ENCODE assay signal across 9 cellular contexts in the genomic region with DNA sequence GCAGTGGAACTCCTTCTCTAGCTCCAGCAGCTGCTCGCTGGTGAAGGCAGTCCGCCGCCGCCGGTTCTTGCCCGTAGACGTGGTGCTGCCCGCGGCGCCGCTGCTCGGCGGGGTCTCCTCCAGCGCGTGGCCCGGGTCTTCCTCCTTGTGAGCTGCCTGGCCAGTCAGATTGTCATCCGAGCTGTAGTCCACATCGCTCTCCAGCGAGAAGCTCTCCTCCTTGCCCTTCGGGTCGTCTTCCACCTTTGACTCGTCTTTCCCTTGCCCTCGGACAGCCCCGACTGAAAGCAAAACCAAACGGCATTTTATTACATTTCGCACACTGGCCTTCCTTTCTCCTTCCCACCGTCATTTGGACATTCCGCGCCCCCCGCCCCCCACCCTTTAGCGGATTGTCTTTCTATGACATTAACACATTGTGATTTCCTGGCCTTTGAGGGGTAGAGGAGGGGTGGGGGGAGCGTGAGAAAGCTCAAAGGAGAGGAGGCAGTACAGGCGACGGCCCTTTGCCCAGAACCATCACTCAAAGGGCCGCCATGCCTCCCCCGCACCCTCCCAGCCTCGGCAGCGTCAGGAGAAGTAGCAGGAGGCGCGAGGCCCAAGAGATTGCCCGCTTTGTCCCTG. TPM values are rescaled to one million over a fixed set of nuclear protein-coding genes. Genes with fewer than 3 reads are reported as not detected.
DNase-seq lines count a peak whose midpoint lies in the region; ATAC-seq and TF ChIP-seq lines count a peak whose summit lies in the region.
"Had no signal": no experiment of that assay in that cellular context is flagged by ENCODE, and none has a peak within 500 bp of the region (broad histone marks: within the 10 kb centered on the region; RNA-seq: fewer than 3 reads in every experiment).

No MANE protein-coding gene starts in this region.

- H3K36me3 ChIP-seq in stomach (no peaks in the 10 kb centered on the region), MG63 (no peaks in the 10 kb centered on the region)

- peaks cover 42 to 75% (median 57%) of the 10 kb centered on the region in 4 donors for H3K4me1 ChIP-seq in stomach

- no peak for TF ChIP-seq EP300 in stomach (IDR thresholded peaks at IDR 0.05)

- H3K9me3 ChIP-seq in stomach (peaks cover 0 to 4% (median 0%) of the 10 kb centered on the region in 4 donors), MG63 (no peaks in the 10 kb centered on the region)

- no peaks in the 10 kb centered on the region for H3K4me1 Mint-ChIP-seq in activated T-helper 17 cell treated with anti-CD3 and anti-CD28 coated beads, Interleukin-2, amount 50 U/mL, for 72 hours

- TF ChIP-seq CTCF in stomach (IDR thresholded peaks at IDR 0.05), result no peak
- no peak for TF ChIP-seq CTCF in dorsolateral prefrontal cortex (IDR thresholded peaks at IDR 0.05 in 54 of 56, conservative IDR thresholded peaks at IDR 0.05 in 2 of 56; ENCODE audit: low read depth in 1 of 56, partially characterized antibody in 56 of 56)

- H3K9me3 Mint-ChIP-seq in activated T-helper 17 cell treated with anti-CD3 and anti-CD28 coated beads, Interleukin-2, amount 50 U/mL, for 72 hours, result no peaks in the 10 kb centered on the region
- H3K9me3 Mint-ChIP-seq: activated naive CD4-positive, alpha-beta T cell treated with anti-CD3 and anti-CD28 coated beads, Interleukin-2, amount 50 U/mL, for 24 hours had no signal

- H3K27ac Mint-ChIP-seq in activated T-helper 17 cell treated with anti-CD3 and anti-CD28 coated beads, Interleukin-2, amount 50 U/mL, for 72 hours, result no peak overlapping the region
- H3K27ac Mint-ChIP-seq: activated naive CD4-positive, alpha-beta T cell treated with anti-CD3 and anti-CD28 coated beads, Interleukin-2, amount 50 U/mL, for 24 hours had no signal

- intact Hi-C loops in stomach (cut with DNase I; ENCODE audit: low total_unique reads), result loop anchor here (5.0 kb wide), 1 partner anchor 389 kb away; no protein-coding TSS in a partner anchor
- intact Hi-C loops in dorsolateral prefrontal cortex (cut with DNase I), result no loop called here

- H3K27me3 Mint-ChIP-seq in activated T-helper 17 cell treated with anti-CD3 and anti-CD28 coated beads, Interleukin-2, amount 50 U/mL, for 72 hours, result peaks cover 57% of the 10 kb centered on the region

- peaks cover 68 to 100% (median 99%) of the 10 kb centered on the region in 3 donors for H3K27me3 ChIP-seq in stomach
- peaks cover 34 to 100% (median 100%) of the 10 kb centered on the region in 45 donors for H3K27me3 ChIP-seq in dorsolateral prefrontal cortex
- peaks cover 31% of the 10 kb centered on the region for H3K27me3 ChIP-seq in MG63

- DNase-seq in activated CD8-positive, alpha-beta memory T cell treated with anti-CD3 and anti-CD28 coated beads, Interleukin-2, amount 50 U/mL, for 48 hours, result peak; percentile 60
- DNase-seq in activated CD8-positive, alpha-beta memory T cell treated with anti-CD3 and anti-CD28 coated beads, Interleukin-2, amount 50 U/mL, for 4 hours, result no peak
- DNase-seq in left kidney (ENCODE audit: low read depth, low spot score) (peak; percentile 94), stomach (no peak), dorsolateral prefrontal cortex (no peak), NCI-H510A treated with DMSO at 0.1 percent for 48 hours (lab: John Stamatoyannopoulos, UW) (no peak), MG63 (no peak)

- H3K4me3 ChIP-seq in stomach (peak overlapping the region; percentile 24 to 54 (median 34)), dorsolateral prefrontal cortex (peak overlapping the region in 15 of 59 donors; percentile 0 to 57 (median 34)), MG63 (no peak overlapping the region)

- no peak for TF ChIP-seq POLR2A in stomach (IDR thresholded peaks at IDR 0.05)

- no peak for ATAC-seq in activated T-helper 17 cell treated with anti-CD3 and anti-CD28 coated beads, Interleukin-2, amount 50 U/mL, for 72 hours (replicated peaks)

- 2 to 4% (median 3%) methylated on average over 32 to 41 of the region's 41 CpGs for WGBS in stomach, 5 donors

- H3K27ac ChIP-seq in stomach (no peak overlapping the region), dorsolateral prefrontal cortex (no peak overlapping the region)

- peak overlapping the region; percentile 51 for H3K4me3 Mint-ChIP-seq in activated T-helper 17 cell treated with anti-CD3 and anti-CD28 coated beads, Interleukin-2, amount 50 U/mL, for 72 hours
- H3K4me3 Mint-ChIP-seq: activated naive CD4-positive, alpha-beta T cell treated with anti-CD3 and anti-CD28 coated beads, Interleukin-2, amount 50 U/mL, for 24 hours had no signal

- H3K36me3 Mint-ChIP-seq in activated T-helper 17 cell treated with anti-CD3 and anti-CD28 coated beads, Interleukin-2, amount 50 U/mL, for 72 hours (ENCODE audit: low read depth), result no peaks in the 10 kb centered on the region
- H3K36me3 Mint-ChIP-seq: activated naive CD4-positive, alpha-beta T cell treated with anti-CD3 and anti-CD28 coated beads, Interleukin-2, amount 50 U/mL, for 24 hours had no signal

RNA-seq across cellular contexts. Expression of gene GBX2, which starts 1.9 kb away (rescaled TPM):
- total RNA-seq in activated T-helper 17 cell treated with anti-CD3 and anti-CD28 coated beads, Interleukin-2, amount 50 U/mL, for 72 hours, result not detected
- total RNA-seq in stomach, result under 1 TPM in 1 of 5 donors, not detected in 4; 0.55 TPM
- polyA plus RNA-seq in stomach, result not detected
- under 1 TPM in 13 of 120 experiments, not detected in 107; 0.24 to 0.89 (median 0.38) TPM for total RNA-seq in dorsolateral prefrontal cortex
- total RNA-seq in MG63 (2014; rRNA removed; shearing (Covaris generic); ENCODE audit: low replicate concordance), result 0.94 TPM in 1 of 2 replicates, not detected in the other

Comparison
In these comparisons a context has a peak if more than half of its experiments do, and no peak if none do; other contexts are left out.
1. DNase-seq: peak in activated CD8-positive, alpha-beta memory T cell treated with anti-CD3 and anti-CD28 coated beads, Interleukin-2, amount 50 U/mL, for 48 hours (single experiment) and left kidney (single experiment); none in activated CD8-positive, alpha-beta memory T cell treated with anti-CD3 and anti-CD28 coated beads, Interleukin-2, amount 50 U/mL, for 4 hours (single experiment), stomach (single experiment), dorsolateral prefrontal cortex (0 of 10), NCI-H510A treated with DMSO at 0.1 percent for 48 hours (single experiment) and MG63 (single experiment).